ENCODE assay signal across 18 cellular contexts in the genomic region with DNA sequence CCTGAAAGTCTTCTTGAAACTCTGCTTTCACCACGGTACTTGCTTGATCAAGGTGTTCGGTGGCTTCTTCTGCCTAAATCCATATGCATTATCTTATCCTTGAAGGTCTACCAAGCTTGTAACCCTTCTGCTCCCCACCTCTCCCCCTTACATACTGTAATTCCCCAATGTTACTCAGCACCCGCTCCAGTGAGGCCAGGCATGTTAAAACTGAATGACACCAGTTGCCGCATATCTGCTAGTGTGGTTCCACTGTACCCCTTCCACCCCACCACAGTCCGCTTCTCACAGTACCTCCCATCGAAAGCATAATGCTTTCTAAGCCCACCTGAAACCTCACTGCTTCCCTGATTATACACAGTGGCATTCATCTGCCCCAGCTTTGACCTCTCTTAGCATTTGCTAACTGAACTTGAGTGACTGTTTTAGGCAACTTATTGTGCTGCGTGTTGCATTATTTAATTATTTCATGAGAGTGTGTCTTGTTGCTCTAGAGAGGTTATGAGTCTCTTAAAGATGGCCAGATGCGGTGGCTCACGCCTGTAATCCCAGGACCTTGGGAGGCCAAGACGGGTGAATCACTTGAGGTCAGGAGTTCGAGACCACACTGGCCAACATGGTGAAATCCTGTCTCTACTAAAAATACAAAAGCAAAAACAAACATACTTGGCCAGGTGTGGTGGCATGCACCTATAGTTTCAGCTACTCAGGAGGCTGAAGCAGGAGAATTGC.
DNase-seq lines count a peak whose midpoint lies in the region; ATAC-seq, FAIRE-seq and TF ChIP-seq lines count a peak whose summit lies in the region.
"Had no signal": no experiment of that assay in that cellular context is flagged by ENCODE, and none has a peak within 500 bp of the region (broad histone marks: within the 10 kb centered on the region; RNA-seq: fewer than 3 reads in every experiment).

No MANE protein-coding gene starts in this region.

- H3K4ac ChIP-seq in mesenchymal stem cell (ENCODE audit: low read depth in 1 of 2, low read length in 2 of 2) = no peak overlapping the region

- H2BK15ac ChIP-seq in mesenchymal stem cell (ENCODE audit: low read depth, poor library complexity, severe bottlenecking) = no peak overlapping the region

- peak overlapping the region; percentile 69 for H3K4me2 ChIP-seq in A549
- H3K4me2 ChIP-seq in mesenchymal stem cell (ENCODE audit: low read length, poor library complexity, severe bottlenecking) = no peak overlapping the region

- H3K36me3 ChIP-seq in brain microvascular endothelial cell (replicated peaks) (no peaks in the 10 kb centered on the region), mesenchymal stem cell (ENCODE audit: control insufficient read depth in 1 of 2, insufficient read depth in 2 of 2, low read depth in 1 of 2, low read length in 2 of 2) (no peaks in the 10 kb centered on the region)
- H3K36me3 ChIP-seq: MG63, SJSA1 had no signal

- POLR2A ChIA-PET in A549 (lab: Yijun Ruan, JAX) = no interaction called here

- H3K36me3 Mint-ChIP-seq in T-helper 2 cell treated with Interferon-gamma antibody and Interleukin-4, amounts not matched to agents 5 μg/mL and 100 μg/mL, for 36 hours (ENCODE audit: low read depth) = no peaks in the 10 kb centered on the region

- TF ChIP-seq CTCF in A549 (IDR thresholded peaks at IDR 0.05) (no peak), brain microvascular endothelial cell (IDR thresholded peaks at IDR 0.05; ENCODE audit: low read depth, low read length, missing control alignments) (no peak)

- H4K91ac ChIP-seq in mesenchymal stem cell (ENCODE audit: low read length) = no peak overlapping the region

- TF ChIP-seq RAD21 in A549 (conservative IDR thresholded peaks at IDR 0.05 in 1 of 2, IDR thresholded peaks at IDR 0.05 in 1 of 2) = no peak

- H3K27ac ChIP-seq in A549 (peak overlapping the region; percentile 35 to 59; a peak in 2 of 6 replicates), brain microvascular endothelial cell (no peak overlapping the region), mesenchymal stem cell (ENCODE audit: low read length, poor library complexity, severe bottlenecking) (no peak overlapping the region)
- H3K27ac ChIP-seq: C4-2B, GM23248, HL-60, SJSA1 had no signal

- no peak for DNase-seq in A549 (ENCODE audit: low read depth in 1 of 2, low spot score in 1 of 2)
- peak; percentile 49 for DNase-seq in LHCN-M2 (ENCODE audit: low read depth)
- peak; percentile 61 for DNase-seq in brain microvascular endothelial cell
- peak; percentile 52 for DNase-seq in mesenchymal stem cell
- DNase-seq in NCI-H446 treated with DMSO at 0.1 percent for 48 hours (lab: John Stamatoyannopoulos, UW) = no peak
- no peak for DNase-seq in T-helper 2 cell treated with Interferon-gamma antibody and Interleukin-4, amounts not matched to agents 5 μg/mL and 100 μg/mL, for 36 hours (ENCODE audit: low spot score)
- no peak for DNase-seq in NCI-H774 (lab: John Stamatoyannopoulos, UW)
- DNase-seq: GM23248, KG1, MG63, NCI-H1105, NCI-H2171 treated with DMSO at 0.1 percent for 48 hours, RPMI8226 had no signal

- peak overlapping the region in 1 of 2 experiments; percentile 49 for H2BK12ac ChIP-seq in mesenchymal stem cell (ENCODE audit: low read length in 2 of 2)

- in situ Hi-C loops in brain microvascular endothelial cell (cut with HindIII; ENCODE audit: low pct_ligation_motif_present, low sequenced_read_pairs) = no loop called here

- 69% methylated on average over 11 of the region's 11 CpGs for WGBS in A549 (ENCODE audit: missing lambda C conversion rate)
- WGBS in mesenchymal stem cell = 85% methylated on average over 11 of the region's 11 CpGs

- H4K8ac ChIP-seq in mesenchymal stem cell (ENCODE audit: low read length) = peak overlapping the region; percentile 12

- ATAC-seq in A549 (peak; percentile 38 to 52; a peak in 4 of 6 replicates), GM19397 (IDR thresholded peaks at IDR 0.05; ENCODE audit: unreplicated experiment) (no peak)

- H3K14ac ChIP-seq in mesenchymal stem cell (ENCODE audit: low read length in 2 of 2) = no peak overlapping the region

- no peak overlapping the region for H2AK5ac ChIP-seq in mesenchymal stem cell (ENCODE audit: low read length, severe bottlenecking)

- peaks cover 15% of the 10 kb centered on the region for H3K27me3 Mint-ChIP-seq in T-helper 2 cell treated with Interferon-gamma antibody and Interleukin-4, amounts not matched to agents 5 μg/mL and 100 μg/mL, for 36 hours (ENCODE audit: low read depth)

- H3K4me1 ChIP-seq in A549 (peaks cover 30% of the 10 kb centered on the region), mesenchymal stem cell (ENCODE audit: control insufficient read depth, insufficient read depth, low read depth, low read length) (peaks cover under 1% of the 10 kb centered on the region)

- H2AFZ ChIP-seq in mesenchymal stem cell (ENCODE audit: low read depth, low read length) = no peak overlapping the region
- H2AFZ ChIP-seq: GM23248 had no signal

- CTCF ChIA-PET in A549 (lab: Yijun Ruan, JAX) = interaction anchor here (1.4 kb wide), 1 partner anchor 9 kb away, joined by 5 read pairs; no protein-coding TSS in a partner anchor

- H2BK5ac ChIP-seq in mesenchymal stem cell (ENCODE audit: low read depth, low read length, poor library complexity, severe bottlenecking) = no peak overlapping the region

- H3K79me1 ChIP-seq in mesenchymal stem cell (replicated peaks; ENCODE audit: low read length, poor library complexity, severe bottlenecking) = no peaks in the 10 kb centered on the region

- no peak overlapping the region for H3K9ac ChIP-seq in mesenchymal stem cell (ENCODE audit: low read length)
- H3K9ac ChIP-seq: GM23248 had no signal

- no peak for TF ChIP-seq POLR2A in A549 (IDR thresholded peaks at IDR 0.05; ENCODE audit: low read length)

- H3K9me3 ChIP-seq in A549 (no peaks in the 10 kb centered on the region), mesenchymal stem cell (ENCODE audit: control insufficient read depth, low read length) (no peaks in the 10 kb centered on the region)
- H3K9me3 ChIP-seq: MG63, SJSA1 had no signal

- H3K18ac ChIP-seq in mesenchymal stem cell (ENCODE audit: low read depth in 1 of 2, low read length in 2 of 2) = peak overlapping the region in 1 of 2 experiments; percentile 16

- H3K4me3 Mint-ChIP-seq in T-helper 2 cell treated with Interferon-gamma antibody and Interleukin-4, amounts not matched to agents 5 μg/mL and 100 μg/mL, for 36 hours = no peak overlapping the region

- TF ChIP-seq EP300 in A549 (IDR thresholded peaks at IDR 0.05) = no peak

- H3K4me1 Mint-ChIP-seq in T-helper 2 cell treated with Interferon-gamma antibody and Interleukin-4, amounts not matched to agents 5 μg/mL and 100 μg/mL, for 36 hours (ENCODE audit: low read depth) = no peaks in the 10 kb centered on the region

- no peak for FAIRE-seq in A549 (lab: Jason Lieb, UNC)
- FAIRE-seq: A204.1 had no signal

- no peak overlapping the region for H3K27ac Mint-ChIP-seq in T-helper 2 cell treated with Interferon-gamma antibody and Interleukin-4, amounts not matched to agents 5 μg/mL and 100 μg/mL, for 36 hours

- H3K27me3 ChIP-seq in brain microvascular endothelial cell (replicated peaks) (no peaks in the 10 kb centered on the region), mesenchymal stem cell (ENCODE audit: control insufficient read depth in 1 of 2, insufficient read depth in 1 of 2, low read length in 2 of 2) (no peaks in the 10 kb centered on the region)
- H3K27me3 ChIP-seq: MG63, SJSA1 had no signal

- H3K4me3 ChIP-seq in A549 = no peak overlapping the region
- no peak overlapping the region for H3K4me3 ChIP-seq in brain microvascular endothelial cell (ENCODE audit: low read depth, low read length)
- H3K4me3 ChIP-seq in mesenchymal stem cell (ENCODE audit: insufficient read depth in 1 of 2, low read depth in 1 of 2, low read length in 2 of 2) = no peak overlapping the region
- H3K4me3 ChIP-seq: GM23248, MG63, SJSA1 had no signal

- H3K9me3 Mint-ChIP-seq in T-helper 2 cell treated with Interferon-gamma antibody and Interleukin-4, amounts not matched to agents 5 μg/mL and 100 μg/mL, for 36 hours = no peaks in the 10 kb centered on the region

- no peak overlapping the region for H2BK120ac ChIP-seq in mesenchymal stem cell (ENCODE audit: low read depth, low read length)

- no peak overlapping the region for H3K23ac ChIP-seq in mesenchymal stem cell (ENCODE audit: low read length in 2 of 2)

TF ChIP-seq in A549, 52 proteins besides CTCF, POLR2A, EP300 and RAD21:
- no peak for TF ChIP-seq RFX5 (IDR thresholded peaks at IDR 0.05)
- no peak for TF ChIP-seq ZNF302 (CRISPR knock-in tag; IDR thresholded peaks at IDR 0.05)
- TF ChIP-seq KDM1A (IDR thresholded peaks at IDR 0.05; ENCODE audit: low read depth) = no peak
- no peak for TF ChIP-seq GATA3 (IDR thresholded peaks at IDR 0.05; ENCODE audit: borderline replicate concordance)
- TF ChIP-seq TFCP2L1 (CRISPR knock-in tag; IDR thresholded peaks at IDR 0.05) = no peak
- TF ChIP-seq PHF8 (IDR thresholded peaks at IDR 0.05; ENCODE audit: borderline replicate concordance, low read depth) = no peak
- TF ChIP-seq FOSL2 (IDR thresholded peaks at IDR 0.05) = no peak
- no peak for TF ChIP-seq FOSL2 (CRISPR knock-in tag; IDR thresholded peaks at IDR 0.05)
- no peak for TF ChIP-seq CHD4 (IDR thresholded peaks at IDR 0.05; ENCODE audit: borderline replicate concordance)
- no peak for TF ChIP-seq HOXB13 (CRISPR knock-in tag; IDR thresholded peaks at IDR 0.05; ENCODE audit: low read depth)
- TF ChIP-seq NR3C1 (IDR thresholded peaks at IDR 0.05) = no peak
- no peak for TF ChIP-seq E2F6 (IDR thresholded peaks at IDR 0.05; ENCODE audit: borderline replicate concordance, low read depth)

Comparison
In these comparisons a context has a peak if more than half of its experiments do, and no peak if none do; other contexts are left out.
1. DNase-seq: peak in LHCN-M2 (single experiment), brain microvascular endothelial cell (single experiment) and mesenchymal stem cell (single experiment); none in A549 (0 of 2), NCI-H446 treated with DMSO at 0.1 percent for 48 hours (single experiment), T-helper 2 cell treated with Interferon-gamma antibody and Interleukin-4, amounts not matched to agents 5 μg/mL and 100 μg/mL, for 36 hours (single experiment) and NCI-H774 (single experiment).
2. H3K27ac ChIP-seq: peak in A549 (2 of 2); none in brain microvascular endothelial cell (single experiment) and mesenchymal stem cell (single experiment).